ENCODE assay signal across 9 cellular contexts in the genomic region with DNA sequence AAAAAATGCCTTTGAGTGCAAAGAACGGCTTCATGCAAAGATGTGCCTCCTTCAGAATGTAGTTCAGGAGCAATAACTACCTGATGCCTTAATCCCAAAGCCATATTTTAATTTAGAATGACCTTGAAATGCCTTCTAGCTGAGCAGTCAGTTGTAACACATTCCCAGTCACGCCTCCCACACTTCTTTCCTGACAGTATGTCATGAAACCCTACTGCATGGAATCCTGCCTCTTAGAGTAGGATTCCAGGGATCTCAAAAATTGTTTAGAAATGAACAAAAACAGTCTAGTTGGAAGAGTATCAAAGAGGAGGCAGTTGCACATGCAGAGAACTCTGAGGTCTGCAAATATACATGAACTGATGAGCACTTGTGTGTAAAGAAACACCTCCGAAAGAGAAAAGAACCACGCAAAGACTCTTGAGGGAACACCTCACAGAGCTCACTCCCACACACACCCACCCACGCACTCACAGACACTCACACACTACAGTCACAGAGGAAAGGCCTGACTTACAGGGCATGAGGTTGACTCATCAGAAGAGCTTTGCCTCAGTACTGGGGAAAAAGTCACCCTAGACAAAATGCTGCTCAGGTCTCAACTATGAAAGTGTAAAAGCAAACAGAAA.
DNase-seq lines count a peak whose midpoint lies in the region; ATAC-seq lines count a peak whose summit lies in the region.
"Had no signal": no experiment of that assay in that cellular context is flagged by ENCODE, and none has a peak within 500 bp of the region (broad histone marks: within the 10 kb centered on the region; RNA-seq: fewer than 3 reads in every experiment).

No MANE protein-coding gene starts in this region.

- no peaks in the 10 kb centered on the region for H3K9me3 ChIP-seq in mesenchymal stem cell (ENCODE audit: control insufficient read depth, low read length)

- no peaks in the 10 kb centered on the region for H3K4me1 ChIP-seq in mesenchymal stem cell (ENCODE audit: control insufficient read depth, insufficient read depth, low read depth, low read length)

- no peaks in the 10 kb centered on the region for H3K79me1 ChIP-seq in mesenchymal stem cell (replicated peaks; ENCODE audit: low read length, poor library complexity, severe bottlenecking)

- no peak overlapping the region for H3K14ac ChIP-seq in mesenchymal stem cell (ENCODE audit: low read length in 2 of 2)

- H3K27ac ChIP-seq in mesenchymal stem cell (ENCODE audit: low read length, poor library complexity, severe bottlenecking): no peak overlapping the region

- no peak overlapping the region for H2BK15ac ChIP-seq in mesenchymal stem cell (ENCODE audit: low read depth, poor library complexity, severe bottlenecking)

- H4K8ac ChIP-seq in mesenchymal stem cell (ENCODE audit: low read length): no peak overlapping the region

- H3K36me3 ChIP-seq in mesenchymal stem cell (ENCODE audit: control insufficient read depth in 1 of 2, insufficient read depth in 2 of 2, low read depth in 1 of 2, low read length in 2 of 2): no peaks in the 10 kb centered on the region

- H3K27me3 Mint-ChIP-seq in activated T-helper 2 cell treated with anti-CD3 and anti-CD28 coated beads, Interferon-gamma antibody, Interleukin-2, Interleukin-4, amounts not matched to agents 10 μg/mL and 5 μg/mL and 100 μg/mL, durations not matched to agents 14 hours and 24 hours and 36 hours (ENCODE audit: low read depth): peaks cover 5% of the 10 kb centered on the region

- H3K23ac ChIP-seq in mesenchymal stem cell (ENCODE audit: low read length in 2 of 2): no peak overlapping the region

- H2BK12ac ChIP-seq in mesenchymal stem cell (ENCODE audit: low read length in 2 of 2): no peak overlapping the region

- H3K27ac Mint-ChIP-seq in activated T-helper 2 cell treated with anti-CD3 and anti-CD28 coated beads, Interferon-gamma antibody, Interleukin-2, Interleukin-4, amounts not matched to agents 10 μg/mL and 5 μg/mL and 100 μg/mL, durations not matched to agents 14 hours and 24 hours and 36 hours: peak overlapping the region; percentile 77

- H3K4ac ChIP-seq in mesenchymal stem cell (ENCODE audit: low read depth in 1 of 2, low read length in 2 of 2): no peak overlapping the region

- peak overlapping the region; percentile 34 for H4K91ac ChIP-seq in mesenchymal stem cell (ENCODE audit: low read length)

- intact Hi-C loops in activated T-helper 2 cell treated with anti-CD3 and anti-CD28 coated beads, Interferon-gamma antibody, Interleukin-2, Interleukin-4, amounts not matched to agents 10 μg/mL and 5 μg/mL and 100 μg/mL, durations not matched to agents 14 hours and 24 hours and 36 hours (cut with micrococcal nuclease): no loop called here

- DNase-seq in activated T-cell treated with anti-CD3 and anti-CD28 coated beads for 1 hour (ENCODE audit: low read depth) (peak; percentile 20), mesenchymal stem cell (peak; percentile 9), superior temporal gyrus (ENCODE audit: extremely low spot score) (peak; percentile 12), NCI-H2029 (lab: John Stamatoyannopoulos, UW) (no peak), NCI-H1105 treated with DMSO at 0.1 percent for 48 hours (lab: John Stamatoyannopoulos, UW) (no peak)
- DNase-seq in activated T-cell treated with anti-CD3 and anti-CD28 coated beads, Interleukin-2, amount 50 U/mL, for 1 hour: no peak
- no peak for DNase-seq in activated T-helper 2 cell treated with anti-CD3 and anti-CD28 coated beads, Interferon-gamma antibody, Interleukin-2, Interleukin-4, amounts not matched to agents 10 μg/mL and 5 μg/mL and 100 μg/mL, durations not matched to agents 14 hours and 24 hours and 36 hours (ENCODE audit: low spot score)

- no peak overlapping the region for H2AK5ac ChIP-seq in mesenchymal stem cell (ENCODE audit: low read length, severe bottlenecking)

- peak overlapping the region; percentile 6 for H3K4me3 Mint-ChIP-seq in activated T-helper 2 cell treated with anti-CD3 and anti-CD28 coated beads, Interferon-gamma antibody, Interleukin-2, Interleukin-4, amounts not matched to agents 10 μg/mL and 5 μg/mL and 100 μg/mL, durations not matched to agents 14 hours and 24 hours and 36 hours (ENCODE audit: low read depth)

- WGBS in mesenchymal stem cell: 48% methylated on average over 4 of the region's 5 CpGs

- no peak overlapping the region for H3K9ac ChIP-seq in mesenchymal stem cell (ENCODE audit: low read length)

- peaks cover 44% of the 10 kb centered on the region for H3K4me1 Mint-ChIP-seq in activated T-helper 2 cell treated with anti-CD3 and anti-CD28 coated beads, Interferon-gamma antibody, Interleukin-2, Interleukin-4, amounts not matched to agents 10 μg/mL and 5 μg/mL and 100 μg/mL, durations not matched to agents 14 hours and 24 hours and 36 hours (ENCODE audit: low read depth)

- H3K27me3 ChIP-seq in mesenchymal stem cell (ENCODE audit: control insufficient read depth in 1 of 2, insufficient read depth in 1 of 2, low read length in 2 of 2): peaks cover 3% of the 10 kb centered on the region in 2 experiments

- ATAC-seq in HG03097 (IDR thresholded peaks at IDR 0.05; ENCODE audit: low FRiP score, unreplicated experiment): no peak

- H3K4me3 ChIP-seq in mesenchymal stem cell (ENCODE audit: insufficient read depth in 1 of 2, low read depth in 1 of 2, low read length in 2 of 2): no peak overlapping the region
- H3K4me3 ChIP-seq: skin epidermis had no signal

- H3K36me3 Mint-ChIP-seq in activated T-helper 2 cell treated with anti-CD3 and anti-CD28 coated beads, Interferon-gamma antibody, Interleukin-2, Interleukin-4, amounts not matched to agents 10 μg/mL and 5 μg/mL and 100 μg/mL, durations not matched to agents 14 hours and 24 hours and 36 hours (ENCODE audit: low read depth): no peaks in the 10 kb centered on the region

- no peak overlapping the region for H3K18ac ChIP-seq in mesenchymal stem cell (ENCODE audit: low read depth in 1 of 2, low read length in 2 of 2)

- H2AFZ ChIP-seq in mesenchymal stem cell (ENCODE audit: low read depth, low read length): no peak overlapping the region

- no peaks in the 10 kb centered on the region for H3K9me3 Mint-ChIP-seq in activated T-helper 2 cell treated with anti-CD3 and anti-CD28 coated beads, Interferon-gamma antibody, Interleukin-2, Interleukin-4, amounts not matched to agents 10 μg/mL and 5 μg/mL and 100 μg/mL, durations not matched to agents 14 hours and 24 hours and 36 hours

- H3K4me2 ChIP-seq in mesenchymal stem cell (ENCODE audit: low read length, poor library complexity, severe bottlenecking): no peak overlapping the region

- no peak overlapping the region for H2BK5ac ChIP-seq in mesenchymal stem cell (ENCODE audit: low read depth, low read length, poor library complexity, severe bottlenecking)

- no peak overlapping the region for H2BK120ac ChIP-seq in mesenchymal stem cell (ENCODE audit: low read depth, low read length)

Comparison
In these comparisons a context has a peak if more than half of its experiments do, and no peak if none do; other contexts are left out.
1. DNase-seq: peak in activated T-cell treated with anti-CD3 and anti-CD28 coated beads for 1 hour (single experiment), mesenchymal stem cell (single experiment) and superior temporal gyrus (single experiment); none in activated T-cell treated with anti-CD3 and anti-CD28 coated beads, Interleukin-2, amount 50 U/mL, for 1 hour (single experiment), activated T-helper 2 cell treated with anti-CD3 and anti-CD28 coated beads, Interferon-gamma antibody, Interleukin-2, Interleukin-4, amounts not matched to agents 10 μg/mL and 5 μg/mL and 100 μg/mL, durations not matched to agents 14 hours and 24 hours and 36 hours (single experiment), NCI-H2029 (single experiment) and NCI-H1105 treated with DMSO at 0.1 percent for 48 hours (single experiment).